ENCODE assay signal across 1 cellular context in genomic region chr5:54632131-54632551, GRCh38.
TF ChIP-seq lines count a peak whose summit lies in the region.

No MANE protein-coding gene starts in this region.

TF ChIP-seq in IMR-90, 13 proteins besides CTCF, POLR2A, EP300 and RAD21:
- TF ChIP-seq RFX5 (IDR thresholded peaks at IDR 0.05; ENCODE audit: low read depth, low read length) (no peak), USF2 (IDR thresholded peaks at IDR 0.05; ENCODE audit: low read depth, low read length) (no peak), MAZ (IDR thresholded peaks at IDR 0.05; ENCODE audit: borderline replicate concordance, low read depth, low read length) (no peak), ELK1 (IDR thresholded peaks at IDR 0.05; ENCODE audit: borderline replicate concordance, low read depth, low read length) (no peak), MAFK (IDR thresholded peaks at IDR 0.05; ENCODE audit: low read depth, low read length) (no peak), CEBPB (IDR thresholded peaks at IDR 0.05; ENCODE audit: low read depth, low read length) (no peak), FOS (IDR thresholded peaks at IDR 0.05; ENCODE audit: low read depth, low read length) (no peak), BHLHE40 (IDR thresholded peaks at IDR 0.05; ENCODE audit: low read depth, low read length) (no peak), CHD1 (IDR thresholded peaks at IDR 0.05; ENCODE audit: low read depth, low read length) (no peak), RCOR1 (IDR thresholded peaks at IDR 0.05; ENCODE audit: insufficient replicate concordance, low read length) (no peak), NFE2L2 (IDR thresholded peaks at IDR 0.05; ENCODE audit: low read depth, low read length) (no peak), SMC3 (IDR thresholded peaks at IDR 0.05; ENCODE audit: low read depth, low read length) (no peak), MXI1 (IDR thresholded peaks at IDR 0.05; ENCODE audit: borderline replicate concordance, low read depth, low read length) (no peak)
